1 cellular context compared by ENCODE assay signal in genomic region chr17:81683584-81684441, GRCh38.
TF ChIP-seq lines count a peak whose summit lies in the region.

Gene ARL16 (minus strand): TSS chr17:81683797. CDS start chr17:81683753, 44 bp downstream.
Gene HGS (plus strand): TSS chr17:81684011. CDS start chr17:81684067, 56 bp downstream.

TF ChIP-seq in K562, 482 proteins besides CTCF, POLR2A, EP300 and RAD21 (continued from another document and continues in another):
- TF ChIP-seq FOXM1 (IDR thresholded peaks at IDR 0.05; ENCODE audit: low read depth) (no peak; the same call in 1 of the 2 replicates), FOXM1 (CRISPR knock-in tag; IDR thresholded peaks at IDR 0.05; ENCODE audit: low read depth) (no peak), ELK1 (CRISPR knock-in tag; IDR thresholded peaks at IDR 0.05) (no peak), FOXO4 (CRISPR knock-in tag; IDR thresholded peaks at IDR 0.05) (no peak), HOXB6 (CRISPR knock-in tag; IDR thresholded peaks at IDR 0.05; ENCODE audit: borderline replicate concordance) (no peak), NR1H2 (CRISPR knock-in tag; IDR thresholded peaks at IDR 0.05) (no peak), SETDB1 (IDR thresholded peaks at IDR 0.05; ENCODE audit: low read length) (no peak), POLR2AphosphoS5 (IDR thresholded peaks at IDR 0.05; ENCODE audit: control insufficient read depth, insufficient read depth, low read depth, low read length) (0 out of 2 replicates have a peak, but pooled peaks have one; percentile 8), TSC22D4 (tag; IDR thresholded peaks at IDR 0.05) (no peak), ZNF717 (CRISPR knock-in tag; IDR thresholded peaks at IDR 0.05) (no peak), IRF2 (CRISPR knock-in tag; IDR thresholded peaks at IDR 0.05) (no peak; the same call in 1 of the 2 replicates), NCOA6 (IDR thresholded peaks at IDR 0.05) (no peak; the same call in 1 of the 2 replicates), E2F3 (CRISPR knock-in tag; IDR thresholded peaks at IDR 0.05) (no peak), KLF13 (tag; IDR thresholded peaks at IDR 0.05; ENCODE audit: borderline replicate concordance, low read depth) (no peak), FOXK1 (CRISPR knock-in tag; IDR thresholded peaks at IDR 0.05; ENCODE audit: borderline replicate concordance) (peak; percentile 7; the same call in 1 of the 2 replicates), CBX2 (IDR thresholded peaks at IDR 0.05; ENCODE audit: insufficient read depth, low read length, poor library complexity, severe bottlenecking) (no peak), PYGO2 (tag; IDR thresholded peaks at IDR 0.05) (no peak), E2F5 (CRISPR knock-in tag; IDR thresholded peaks at IDR 0.05) (no peak), BMI1 (IDR thresholded peaks at IDR 0.05; ENCODE audit: low read length) (no peak), DEAF1 (CRISPR knock-in tag; IDR thresholded peaks at IDR 0.05) (no peak), HMG20A (CRISPR knock-in tag; conservative IDR thresholded peaks at IDR 0.05) (no peak), GATA2 (CRISPR knock-in tag; IDR thresholded peaks at IDR 0.05) (no peak), SRSF7 (optimal IDR thresholded peaks at IDR 0.05; ENCODE audit: low read depth, low read length) (no peak), THAP12 (CRISPR knock-in tag; IDR thresholded peaks at IDR 0.05) (peak; percentile 86), ZBTB11 (CRISPR knock-in tag; IDR thresholded peaks at IDR 0.05) (peak in 1 of 3 experiments; percentile 68; a peak in 2 of 6 replicates), JUN (IDR thresholded peaks at IDR 0.05; ENCODE audit: borderline replicate concordance, low read depth, low read length) (0 out of 2 replicates have a peak, but pooled peaks have one; percentile 13), JUN (CRISPR knock-in tag; IDR thresholded peaks at IDR 0.05; ENCODE audit: borderline replicate concordance) (no peak), MAFG (tag; conservative IDR thresholded peaks at IDR 0.05) (no peak), MTA2 (IDR thresholded peaks at IDR 0.05; ENCODE audit: low read depth) (no peak), CEBPZ (IDR thresholded peaks at IDR 0.05; ENCODE audit: borderline replicate concordance, low read depth, low read length) (peak; percentile 61; the same call in 1 of the 2 replicates), NR2F6 (CRISPR knock-in tag; IDR thresholded peaks at IDR 0.05) (no peak), SLC30A9 (CRISPR knock-in tag; IDR thresholded peaks at IDR 0.05) (no peak), CREB3 (tag; conservative IDR thresholded peaks at IDR 0.05; ENCODE audit: low read depth) (no peak), TARDBP (IDR thresholded peaks at IDR 0.05) (no peak), HMGN3 (IDR thresholded peaks at IDR 0.05; ENCODE audit: borderline replicate concordance, extremely low read depth, insufficient read length, low read depth, low read length) (no peak), CSDE1 (IDR thresholded peaks at IDR 0.05) (no peak), TAF1 (IDR thresholded peaks at IDR 0.05; ENCODE audit: control insufficient read depth, extremely low read depth, insufficient read depth, low read length, severe bottlenecking) (peak; percentile 54), HES1 (IDR thresholded peaks at IDR 0.05; ENCODE audit: low read depth) (no peak), PHB (CRISPR knock-in tag; IDR thresholded peaks at IDR 0.05) (no peak), LCOR (CRISPR knock-in tag; IDR thresholded peaks at IDR 0.05) (no peak), FOS (IDR thresholded peaks at IDR 0.05; ENCODE audit: extremely low read depth, insufficient read length) (peak; percentile 98), PKNOX1 (IDR thresholded peaks at IDR 0.05) (peak; percentile 59), ZBTB17 (CRISPR knock-in tag; IDR thresholded peaks at IDR 0.05) (no peak), PURB (CRISPR knock-in tag; IDR thresholded peaks at IDR 0.05; ENCODE audit: low read depth) (no peak)
